Comparison of ENCODE assay signal across 23 cellular contexts in genomic region chr2:239482801-239483712, GRCh38.
DNase-seq lines count a peak whose midpoint lies in the region; ATAC-seq, FAIRE-seq and TF ChIP-seq lines count a peak whose summit lies in the region.
"Had no signal": no experiment of that assay in that cellular context is flagged by ENCODE, and none has a peak within 500 bp of the region (broad histone marks: within the 10 kb centered on the region; RNA-seq: fewer than 3 reads in every experiment).

No MANE protein-coding gene starts in this region.

- no peaks in the 10 kb centered on the region for H3K9me3 Mint-ChIP-seq in natural killer cell treated with Interleukin-12 subunit alpha and Interleukin-12 subunit beta and Interleukin-15 and Interleukin-18, amount 100 ng/mL, for 72 hours
- H3K9me3 Mint-ChIP-seq: CD4-positive, alpha-beta T cell had no signal

- FAIRE-seq in HepG2 (lab: Jason Lieb, UNC) (no peak), kidney (lab: Jason Lieb, UNC) (no peak)
- FAIRE-seq: A204.1, GM12878, H1 had no signal

- no peak overlapping the region for H3K4me3 ChIP-seq in HepG2 (replicated peaks in 1 of 3; ENCODE audit: insufficient read depth in 1 of 3, low read depth in 2 of 3, low read length in 3 of 3)
- no peak overlapping the region for H3K4me3 ChIP-seq in right lobe of liver
- H3K4me3 ChIP-seq in RWPE2 (ENCODE audit: severe bottlenecking): no peak overlapping the region
- no peak overlapping the region for H3K4me3 ChIP-seq in kidney (ENCODE audit: low read length in 2 of 2)
- H3K4me3 ChIP-seq in coronary artery: no peak overlapping the region
- H3K4me3 ChIP-seq: GM12878 had no signal

- no peak overlapping the region for H3K4me2 ChIP-seq in HepG2 (ENCODE audit: low read depth, low read length)

- no peaks in the 10 kb centered on the region for H4K20me1 ChIP-seq in HepG2 (ENCODE audit: insufficient read depth, low read length)

- H2AFZ ChIP-seq in HepG2 (ENCODE audit: low read length): no peak overlapping the region

- H3K36me3 ChIP-seq in HepG2 (replicated peaks in 1 of 2; ENCODE audit: control insufficient read depth in 1 of 2, insufficient read depth in 2 of 2, low read length in 2 of 2): no peaks in the 10 kb centered on the region
- H3K36me3 ChIP-seq in right lobe of liver: no peaks in the 10 kb centered on the region
- no peaks in the 10 kb centered on the region for H3K36me3 ChIP-seq in RWPE2 (ENCODE audit: low read depth)
- H3K36me3 ChIP-seq in kidney (ENCODE audit: control insufficient read depth in 1 of 2, insufficient read depth in 2 of 2, low read length in 2 of 2): no peaks in the 10 kb centered on the region
- H3K36me3 ChIP-seq: Peyer's patch had no signal

- BruUV-seq in HepG2 (replicated peaks; lab: Mats Ljungman, UMichigan): no TSS peak

- H3K9ac ChIP-seq in HepG2 (ENCODE audit: insufficient read depth, low read depth, low read length): no peak overlapping the region
- no peak overlapping the region for H3K9ac ChIP-seq in kidney (ENCODE audit: low read length in 2 of 2)

- no peak overlapping the region for H3K27ac Mint-ChIP-seq in natural killer cell treated with Interleukin-12 subunit alpha and Interleukin-12 subunit beta and Interleukin-15 and Interleukin-18, amount 100 ng/mL, for 72 hours
- H3K27ac Mint-ChIP-seq: CD4-positive, alpha-beta T cell had no signal

- CTCF ChIA-PET in HepG2 (lab: Yijun Ruan, JAX; ENCODE audit: low intra/inter-chr PET ratio, low total read pairs): no interaction called here

- DNase-seq in HepG2 (ENCODE audit: low spot score) (no peak), right lobe of liver (no peak), RWPE2 (ENCODE audit: low spot score) (no peak), kidney (peak; percentile 67), coronary artery (ENCODE audit: low spot score) (no peak), NCI-H446 (lab: John Stamatoyannopoulos, UW) (no peak)
- no peak for DNase-seq in activated naive CD4-positive, alpha-beta T cell treated with anti-CD3 and anti-CD28 coated beads, Interleukin-2, amount 50 U/mL, for 16 hours
- no peak for DNase-seq in natural killer cell treated with Interleukin-12 subunit alpha and Interleukin-12 subunit beta and Interleukin-15 and Interleukin-18, amount 100 ng/mL, for 72 hours (ENCODE audit: low spot score)
- DNase-seq: Caco-2; CD4-positive, alpha-beta T cell; IMR-90; MM.1S; NCI-H1092; NCI-H1436 treated with DMSO at 0.1 percent for 48 hours; NCI-H2029; NCI-H2171; NCI-H526 treated with DMSO at 0.1 percent for 48 hours; SIG-M5 had no signal

- no peaks in the 10 kb centered on the region for H3K4me1 ChIP-seq in HepG2 (ENCODE audit: insufficient read depth, low read length)
- H3K4me1 ChIP-seq in right lobe of liver: no peaks in the 10 kb centered on the region
- H3K4me1 ChIP-seq in RWPE2 (ENCODE audit: insufficient read depth, poor library complexity, severe bottlenecking): no peaks in the 10 kb centered on the region
- no peaks in the 10 kb centered on the region for H3K4me1 ChIP-seq in kidney (ENCODE audit: control insufficient read depth in 1 of 2, insufficient read depth in 1 of 2, low read depth in 1 of 2, low read length in 2 of 2)
- H3K4me1 ChIP-seq: Caco-2 had no signal

- no peak for TF ChIP-seq EP300 in HepG2 (IDR thresholded peaks at IDR 0.05; ENCODE audit: low read depth in 2 of 2, low read length in 2 of 2)
- TF ChIP-seq EP300 in HepG2 (CRISPR knock-in tag; IDR thresholded peaks at IDR 0.05; ENCODE audit: borderline replicate concordance): no peak

- peaks cover 10 to 18% of the 10 kb centered on the region in 2 donors for H3K27me3 Mint-ChIP-seq in natural killer cell treated with Interleukin-12 subunit alpha and Interleukin-12 subunit beta and Interleukin-15 and Interleukin-18, amount 100 ng/mL, for 72 hours
- H3K27me3 Mint-ChIP-seq: CD4-positive, alpha-beta T cell had no signal

- WGBS in HepG2 (ENCODE audit: low lambda C conversion rate): 36% methylated on average over 29 of the region's 38 CpGs
- 65% methylated on average over 14 of the region's 38 CpGs for WGBS in right lobe of liver (ENCODE audit: insufficient coverage, low coverage, low lambda C conversion rate, missing lambda C conversion rate)

- H3K36me3 Mint-ChIP-seq in natural killer cell treated with Interleukin-12 subunit alpha and Interleukin-12 subunit beta and Interleukin-15 and Interleukin-18, amount 100 ng/mL, for 72 hours: no peaks in the 10 kb centered on the region

- TF ChIP-seq POLR2A in HepG2 (IDR thresholded peaks at IDR 0.05; ENCODE audit: insufficient read depth in 1 of 2, low read depth in 2 of 2, low read length in 2 of 2) (no peak), right lobe of liver (IDR thresholded peaks at IDR 0.05) (no peak)

- no peak overlapping the region for H3K4me3 Mint-ChIP-seq in natural killer cell treated with Interleukin-12 subunit alpha and Interleukin-12 subunit beta and Interleukin-15 and Interleukin-18, amount 100 ng/mL, for 72 hours
- H3K4me3 Mint-ChIP-seq: CD4-positive, alpha-beta T cell had no signal

- H3K79me2 ChIP-seq in HepG2 (ENCODE audit: insufficient read depth, low read length): no peaks in the 10 kb centered on the region

- intact Hi-C loops in HepG2 (cut with micrococcal nuclease; ENCODE audit: unreplicated experiment): no loop called here
- intact Hi-C loops in right lobe of liver (cut with DNase I): no loop called here
- intact Hi-C loops in kidney (cut with DNase I): no loop called here

- in situ Hi-C loops in HepG2 (cut with HindIII; ENCODE audit: extremely low pct_ligation_motif_present, low pct_unique_long_range_greater_than_20kb): no loop called here

- H3K27me3 ChIP-seq in HepG2 (ENCODE audit: control insufficient read depth in 1 of 2, insufficient read depth in 2 of 2, low read length in 2 of 2) (peaks cover 5 to 60% of the 10 kb centered on the region in 2 experiments; a peak in 4 of 5 replicates), right lobe of liver (no peaks in the 10 kb centered on the region), RWPE2 (ENCODE audit: insufficient read depth, poor library complexity, severe bottlenecking) (peaks cover 2% of the 10 kb centered on the region)
- H3K27me3 ChIP-seq: Peyer's patch had no signal

- TF ChIP-seq RAD21 in HepG2 (CRISPR knock-in tag; IDR thresholded peaks at IDR 0.05): no peak

- H3K4me1 Mint-ChIP-seq in natural killer cell treated with Interleukin-12 subunit alpha and Interleukin-12 subunit beta and Interleukin-15 and Interleukin-18, amount 100 ng/mL, for 72 hours (ENCODE audit: low read depth in 2 of 2): peaks cover 0 to 3% of the 10 kb centered on the region in 2 donors

- POLR2A ChIA-PET in HepG2 (lab: Yijun Ruan, JAX): no interaction called here

- H3K9me3 ChIP-seq in HepG2 (ENCODE audit: low read length): no peaks in the 10 kb centered on the region
- H3K9me3 ChIP-seq in right lobe of liver: no peaks in the 10 kb centered on the region
- no peaks in the 10 kb centered on the region for H3K9me3 ChIP-seq in RWPE2 (ENCODE audit: severe bottlenecking)
- no peaks in the 10 kb centered on the region for H3K9me3 ChIP-seq in kidney (ENCODE audit: control insufficient read depth in 1 of 2, low read length in 2 of 2)
- H3K9me3 ChIP-seq: Caco-2, Peyer's patch had no signal

- H3K27ac ChIP-seq in HepG2 (ENCODE audit: extremely low read length, insufficient read depth, low read length): no peak overlapping the region
- no peak overlapping the region for H3K27ac ChIP-seq in right lobe of liver
- H3K27ac ChIP-seq in RWPE2 (ENCODE audit: poor library complexity, severe bottlenecking): no peak overlapping the region
- no peak overlapping the region for H3K27ac ChIP-seq in kidney (ENCODE audit: low read depth in 2 of 2, low read length in 2 of 2)
- H3K27ac ChIP-seq in coronary artery: no peak overlapping the region
- H3K27ac ChIP-seq: Peyer's patch had no signal

- TF ChIP-seq CTCF in HepG2 (CRISPR knock-in tag; IDR thresholded peaks at IDR 0.05) (no peak), right lobe of liver (IDR thresholded peaks at IDR 0.05) (no peak), RWPE2 (IDR thresholded peaks at IDR 0.05; ENCODE audit: poor library complexity, severe bottlenecking) (no peak), kidney (IDR thresholded peaks at IDR 0.05; ENCODE audit: borderline replicate concordance, extremely low read depth, insufficient read depth) (no peak), coronary artery (IDR thresholded peaks at IDR 0.05) (no peak)

- ATAC-seq in HepG2 (peak; percentile 28), right lobe of liver (no peak), RWPE2 (ENCODE audit: low read depth) (peak; percentile 49; the same call in 2 of the 3 replicates)
- no peak for ATAC-seq in natural killer cell treated with Interleukin-12 subunit alpha and Interleukin-12 subunit beta and Interleukin-15 and Interleukin-18, amount 100 ng/mL, for 72 hours
- ATAC-seq: GM12878, SK-N-SH treated with all-trans-retinoic acid at 6 μM for 48 hours had no signal

TF ChIP-seq in HepG2, 621 proteins besides CTCF, POLR2A, EP300 and RAD21:
- 0 out of 2 replicates have a peak, but pooled peaks have one; percentile 36 for TF ChIP-seq EED (CRISPR knock-in tag; IDR thresholded peaks at IDR 0.05)
- TF ChIP-seq PHF21A (CRISPR knock-in tag; IDR thresholded peaks at IDR 0.05): no peak
- 0 out of 2 replicates have a peak, but pooled peaks have one; percentile 39 for TF ChIP-seq MTA1 (CRISPR knock-in tag; IDR thresholded peaks at IDR 0.05; ENCODE audit: borderline replicate concordance)
- no peak for TF ChIP-seq MBD4 (IDR thresholded peaks at IDR 0.05; ENCODE audit: borderline replicate concordance, low read length)
- no peak for TF ChIP-seq ZNF260 (CRISPR knock-in tag; IDR thresholded peaks at IDR 0.05; ENCODE audit: borderline replicate concordance, low read depth)
- TF ChIP-seq GPBP1L1 (CRISPR knock-in tag; IDR thresholded peaks at IDR 0.05): no peak

Comparison
In these comparisons a context has a peak if more than half of its experiments do, and no peak if none do; other contexts are left out.
1. ATAC-seq: peak in HepG2 (single experiment) and RWPE2 (single experiment); none in right lobe of liver (0 of 4) and natural killer cell treated with Interleukin-12 subunit alpha and Interleukin-12 subunit beta and Interleukin-15 and Interleukin-18, amount 100 ng/mL, for 72 hours (0 of 2).